ENCODE assay signal across 1 cellular context in genomic region chr3:55246016-55246415, GRCh38.
TF ChIP-seq lines count a peak whose summit lies in the region.

No MANE protein-coding gene starts in this region.

TF ChIP-seq in SK-N-SH, 30 proteins besides CTCF, POLR2A, EP300 and RAD21 (continued from another document):
- TF ChIP-seq USF2 (IDR thresholded peaks at IDR 0.05; ENCODE audit: borderline replicate concordance, low read depth, low read length) (no peak), USF1 (IDR thresholded peaks at IDR 0.05; ENCODE audit: borderline replicate concordance, low read depth) (no peak), FOXM1 (IDR thresholded peaks at IDR 0.05; ENCODE audit: low read depth) (no peak), EZH2phosphoT487 (IDR thresholded peaks at IDR 0.05; ENCODE audit: borderline replicate concordance, low read depth) (no peak), JUND (IDR thresholded peaks at IDR 0.05) (no peak), TAF1 (IDR thresholded peaks at IDR 0.05; ENCODE audit: borderline replicate concordance, low read depth, low read length) (no peak), REST (IDR thresholded peaks at IDR 0.05; ENCODE audit: low read depth, low read length) (no peak), ELF1 (IDR thresholded peaks at IDR 0.05) (no peak), RXRA (IDR thresholded peaks at IDR 0.05; ENCODE audit: borderline replicate concordance, low read depth) (no peak)
